ENCODE assay signal across 16 cellular contexts in genomic region chr6:168648240-168648639, GRCh38.
DNase-seq lines count a peak whose midpoint lies in the region; ATAC-seq and TF ChIP-seq lines count a peak whose summit lies in the region.
"Had no signal": no experiment of that assay in that cellular context is flagged by ENCODE, and none has a peak within 500 bp of the region (broad histone marks: within the 10 kb centered on the region; RNA-seq: fewer than 3 reads in every experiment).

No MANE protein-coding gene starts in this region.

- H3K27ac ChIP-seq in right atrium auricular region (no peak overlapping the region), breast epithelium (peak overlapping the region in 1 of 2 donors; percentile 25), tibial artery (no peak overlapping the region)
- H3K27ac ChIP-seq: epithelial cell of prostate, neutrophil, thoracic aorta had no signal

- H3K36me3 ChIP-seq in right atrium auricular region = no peaks in the 10 kb centered on the region
- H3K36me3 ChIP-seq in breast epithelium = no peaks in the 10 kb centered on the region
- no peaks in the 10 kb centered on the region for H3K36me3 ChIP-seq in MG63
- H3K36me3 ChIP-seq in tibial artery = peaks cover 0 to 7% (median 0%) of the 10 kb centered on the region in 3 donors
- H3K36me3 ChIP-seq: neutrophil had no signal

- peak; percentile 31 for ATAC-seq in Right ventricle myocardium superior (ENCODE audit: poor library complexity)
- ATAC-seq: activated CD4-positive, CD25-positive, alpha-beta regulatory T cell treated with anti-CD3 and anti-CD28 coated beads, Interleukin-2, amount 50 U/mL, for 24 hours; GM12878 had no signal

- TF ChIP-seq CTCF in right atrium auricular region (IDR thresholded peaks at IDR 0.05) = no peak
- TF ChIP-seq CTCF in breast epithelium (IDR thresholded peaks at IDR 0.05) = no peak
- no peak for TF ChIP-seq CTCF in tibial artery (IDR thresholded peaks at IDR 0.05)

- no peaks in the 10 kb centered on the region for H3K9me3 ChIP-seq in right atrium auricular region
- no peaks in the 10 kb centered on the region for H3K9me3 ChIP-seq in breast epithelium
- no peaks in the 10 kb centered on the region for H3K9me3 ChIP-seq in MG63
- no peaks in the 10 kb centered on the region for H3K9me3 ChIP-seq in tibial artery
- H3K9me3 ChIP-seq: neutrophil, thoracic aorta had no signal

- H3K4me1 ChIP-seq in right atrium auricular region (peaks cover 0 to 7% of the 10 kb centered on the region in 2 donors), breast epithelium (peaks cover 0 to 7% of the 10 kb centered on the region in 2 donors), tibial artery (peaks cover 0 to 4% (median 0%) of the 10 kb centered on the region in 4 donors)

- TF ChIP-seq POLR2A in breast epithelium (IDR thresholded peaks at IDR 0.05) = no peak

- H3K4me3 ChIP-seq in right atrium auricular region = no peak overlapping the region
- peak overlapping the region; percentile 7 to 50 (median 22) for H3K4me3 ChIP-seq in breast epithelium
- no peak overlapping the region for H3K4me3 ChIP-seq in MG63
- H3K4me3 ChIP-seq in tibial artery = no peak overlapping the region
- H3K4me3 ChIP-seq: GM12878, lung, thoracic aorta had no signal

- intact Hi-C loops in Right ventricle myocardium superior (cut with DNase I) (no loop called here), breast epithelium (cut with DNase I; ENCODE audit: low total_unique reads) (no loop called here), tibial artery (cut with DNase I; ENCODE audit: low total_unique reads) (no loop called here)

- H3K27me3 ChIP-seq in right atrium auricular region (no peaks in the 10 kb centered on the region), breast epithelium (no peaks in the 10 kb centered on the region), MG63 (no peaks in the 10 kb centered on the region), tibial artery (no peaks in the 10 kb centered on the region)
- H3K27me3 ChIP-seq: neutrophil had no signal

- DNase-seq in Right ventricle myocardium superior = no peak
- no peak for DNase-seq in right atrium auricular region (ENCODE audit: low spot score)
- DNase-seq in breast epithelium (ENCODE audit: low spot score in 2 of 2) = peak; percentile 38 to 79
- peak; percentile 34 for DNase-seq in mucosa of gallbladder (ENCODE audit: low spot score)
- DNase-seq in NCI-H226 = no peak
- DNase-seq in SK-N-DZ (ENCODE audit: low spot score) = no peak
- DNase-seq in MG63 = no peak
- DNase-seq in tibial artery = no peak
- DNase-seq: activated naive CD8-positive, alpha-beta T cell treated with anti-CD3 and anti-CD28 coated beads for 36 hours; stimulated activated CD4-positive, alpha-beta T cell treated with anti-CD3 and anti-CD28 coated beads, Interleukin-12 subunit alpha, Interleukin-12 subunit beta, amount 100 ng/mL, for 4 hours had no signal

Comparison
In these comparisons a context has a peak if more than half of its experiments do, and no peak if none do; other contexts are left out.
1. DNase-seq: peak in breast epithelium (2 of 2) and mucosa of gallbladder (single experiment); none in Right ventricle myocardium superior (single experiment), right atrium auricular region (single experiment), NCI-H226 (single experiment), SK-N-DZ (single experiment), MG63 (single experiment) and tibial artery (0 of 2).
2. H3K4me3 ChIP-seq: peak in breast epithelium (3 of 3); none in right atrium auricular region (0 of 2), MG63 (single experiment) and tibial artery (0 of 2).